26 cellular contexts compared by ENCODE assay signal in the genomic region with DNA sequence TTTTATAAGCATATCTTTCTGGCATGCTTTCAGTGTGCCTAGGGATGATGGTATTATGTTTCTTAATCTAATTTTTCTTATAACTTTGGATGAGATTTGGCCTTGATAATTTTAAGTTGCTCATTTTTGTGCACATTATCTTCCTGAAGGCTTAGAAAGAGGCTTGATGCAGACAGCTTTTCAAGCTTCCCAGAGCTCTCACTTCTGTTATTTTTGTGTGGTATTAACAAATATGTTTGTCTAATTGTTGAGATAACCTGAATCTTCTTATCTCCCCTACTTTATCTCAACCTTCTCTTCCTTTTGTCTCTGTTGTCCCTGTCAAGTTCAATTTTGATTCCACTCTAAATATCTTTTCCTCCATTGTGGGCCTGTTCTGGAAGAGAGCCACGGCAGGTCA.
"Had no signal": no experiment of that assay in that cellular context is flagged by ENCODE, and none has a peak within 500 bp of the region (broad histone marks: within the 10 kb centered on the region; RNA-seq: fewer than 3 reads in every experiment).

No MANE protein-coding gene starts in this region.

- H3K9me3 ChIP-seq: colonic mucosa, gastrocnemius medialis had no signal

- H3K27me3 Mint-ChIP-seq: dendritic cell treated with granulocyte-macrophage colony-stimulating factor and Interleukin-4, amounts not matched to agents 40 ng/mL and 50 ng/mL, for 4 days; effector memory CD8-positive, alpha-beta T cell had no signal

- DNase-seq: colonic mucosa; cortex of kidney; dermis blood vessel endothelial cell; dorsolateral prefrontal cortex; effector CD4-positive, alpha-beta T cell; effector CD8-positive, alpha-beta T cell; effector memory CD4-positive, alpha-beta T cell; effector memory CD8-positive, alpha-beta T cell; endodermal cell; erythroblast; esophagus squamous epithelium; foreskin fibroblast; foreskin keratinocyte; foreskin melanocyte; gastrocnemius medialis; glutamatergic neuron; head of caudate nucleus; heart left ventricle; heart right ventricle had no signal

- H3K27ac Mint-ChIP-seq: dendritic cell treated with granulocyte-macrophage colony-stimulating factor and Interleukin-4, amounts not matched to agents 40 ng/mL and 50 ng/mL, for 4 days; effector memory CD8-positive, alpha-beta T cell; endodermal cell had no signal

- H3K27ac ChIP-seq: colonic mucosa, coronary artery, dorsolateral prefrontal cortex, epithelial cell of prostate, esophagus muscularis mucosa, esophagus squamous epithelium, foreskin keratinocyte, gastrocnemius medialis, gastroesophageal sphincter, heart left ventricle, heart right ventricle had no signal

- H3K4me1 ChIP-seq: colonic mucosa, esophagus muscularis mucosa, esophagus squamous epithelium, foreskin keratinocyte, gastrocnemius medialis, gastroesophageal sphincter, heart right ventricle had no signal

- H3K4me3 ChIP-seq: colonic mucosa, coronary artery, dorsolateral prefrontal cortex, esophagus muscularis mucosa, esophagus squamous epithelium, gastrocnemius medialis, gastroesophageal sphincter, heart left ventricle, heart right ventricle had no signal

- FAIRE-seq: endothelial cell of umbilical vein had no signal

- ATAC-seq: effector memory CD8-positive, alpha-beta T cell; esophagus mucosa; foreskin keratinocyte; gastrocnemius medialis; gastroesophageal sphincter; heart left ventricle; heart right ventricle had no signal

- H3K36me3 ChIP-seq: colonic mucosa, esophagus muscularis mucosa, esophagus squamous epithelium, gastrocnemius medialis, gastroesophageal sphincter, heart left ventricle, heart right ventricle had no signal

- H3K27me3 ChIP-seq: colonic mucosa, dorsolateral prefrontal cortex, esophagus muscularis mucosa, esophagus squamous epithelium, foreskin keratinocyte, gastrocnemius medialis, gastroesophageal sphincter, heart left ventricle, heart right ventricle had no signal

- H3K4me3 Mint-ChIP-seq: dendritic cell treated with granulocyte-macrophage colony-stimulating factor and Interleukin-4, amounts not matched to agents 40 ng/mL and 50 ng/mL, for 4 days; effector memory CD8-positive, alpha-beta T cell; endodermal cell had no signal
